1 cellular context compared by ENCODE assay signal in genomic region chr12:109458086-109458485, GRCh38.
TF ChIP-seq lines count a peak whose summit lies in the region.

No MANE protein-coding gene starts in this region.

TF ChIP-seq in GM23338, 12 proteins besides CTCF, POLR2A, EP300 and RAD21 (continued from another document):
- TF ChIP-seq REST (IDR thresholded peaks at IDR 0.05; ENCODE audit: unreplicated experiment) (no peak), ZNF462 (CRISPR knock-in tag; IDR thresholded peaks at IDR 0.05) (no peak), NANOG (IDR thresholded peaks at IDR 0.05; ENCODE audit: borderline replicate concordance) (no peak), JUNB (IDR thresholded peaks at IDR 0.05; ENCODE audit: unreplicated experiment) (no peak)
